In genomic region chr1:187078321-187078720, GRCh38 we compare ENCODE assay signal across 26 cellular contexts.
"Had no signal": no experiment of that assay in that cellular context is flagged by ENCODE, and none has a peak within 500 bp of the region (broad histone marks: within the 10 kb centered on the region; RNA-seq: fewer than 3 reads in every experiment).

No MANE protein-coding gene starts in this region.

- H3K27ac ChIP-seq: body of pancreas, Peyer's patch, SJSA1 had no signal

- H3K36me3 Mint-ChIP-seq: activated naive CD4-positive, alpha-beta T cell treated with anti-CD3 and anti-CD28 coated beads, Interleukin-2, amount 50 U/mL, for 24 hours had no signal

- H3K27ac Mint-ChIP-seq: activated CD4-positive, alpha-beta T cell treated with anti-CD3 and anti-CD28 coated beads, Interleukin-2, amount 10 ng/mL, durations not matched to agents 24 days and 14 days; activated CD8-positive, alpha-beta T cell treated with anti-CD3 and anti-CD28 coated beads, Interleukin-2, amount 10 ng/mL, durations not matched to agents 7 days and 5 days; activated naive CD4-positive, alpha-beta T cell treated with anti-CD3 and anti-CD28 coated beads, Interleukin-2, amount 50 U/mL, for 24 hours; activated naive CD8-positive, alpha-beta T cell treated with anti-CD3 and anti-CD28 coated beads, Interleukin-2, amount 10 ng/mL, durations not matched to agents 7 days and 5 days; activated T-cell treated with anti-CD3 and anti-CD28 coated beads, Interleukin-2, amount 50 U/mL, for 24 hours; activated T-helper 2 cell treated with anti-CD3 and anti-CD28 coated beads, Interferon-gamma antibody, Interleukin-2, Interleukin-4, amounts not matched to agents 10 μg/mL and 5 μg/mL and 100 μg/mL, durations not matched to agents 14 hours and 24 hours and 36 hours; T-helper 1 cell treated with Interleukin-12 subunit alpha and Interleukin-12 subunit beta and Interleukin-4 antibody, amounts not matched to agents 30 μg/mL and 1 μg/mL, for 36 hours; T-helper 2 cell treated with Interferon-gamma antibody and Interleukin-4, amounts not matched to agents 5 μg/mL and 100 μg/mL, for 36 hours had no signal

- H3K27me3 Mint-ChIP-seq: activated CD4-positive, alpha-beta T cell treated with anti-CD3 and anti-CD28 coated beads, Interleukin-2, amount 10 ng/mL, durations not matched to agents 24 days and 14 days; activated naive CD4-positive, alpha-beta T cell treated with anti-CD3 and anti-CD28 coated beads, Interleukin-2, amount 50 U/mL, for 24 hours; activated naive CD8-positive, alpha-beta T cell treated with anti-CD3 and anti-CD28 coated beads, Interleukin-2, amount 10 ng/mL, durations not matched to agents 7 days and 5 days; activated T-cell treated with anti-CD3 and anti-CD28 coated beads, Interleukin-2, amount 50 U/mL, for 24 hours had no signal

- H3K4me3 ChIP-seq: body of pancreas, Peyer's patch, SJSA1 had no signal

- H3K4me3 Mint-ChIP-seq: activated CD4-positive, alpha-beta T cell treated with anti-CD3 and anti-CD28 coated beads, Interleukin-2, amount 10 ng/mL, durations not matched to agents 24 days and 14 days; activated CD8-positive, alpha-beta T cell treated with anti-CD3 and anti-CD28 coated beads, Interleukin-2, amount 10 ng/mL, durations not matched to agents 7 days and 5 days; activated naive CD4-positive, alpha-beta T cell treated with anti-CD3 and anti-CD28 coated beads, Interleukin-2, amount 50 U/mL, for 24 hours; activated naive CD8-positive, alpha-beta T cell treated with anti-CD3 and anti-CD28 coated beads, Interleukin-2, amount 10 ng/mL, durations not matched to agents 7 days and 5 days; activated T-cell treated with anti-CD3 and anti-CD28 coated beads, Interleukin-2, amount 50 U/mL, for 24 hours; T-helper 1 cell treated with Interleukin-12 subunit alpha and Interleukin-12 subunit beta and Interleukin-4 antibody, amounts not matched to agents 30 μg/mL and 1 μg/mL, for 36 hours; T-helper 2 cell treated with Interferon-gamma antibody and Interleukin-4, amounts not matched to agents 5 μg/mL and 100 μg/mL, for 36 hours had no signal

- DNase-seq: activated CD4-positive, alpha-beta T cell treated with anti-CD3 and anti-CD28 coated beads, Interleukin-2, amount 10 ng/mL, durations not matched to agents 24 days and 14 days; activated CD4-positive, alpha-beta T cell treated with anti-CD3 and anti-CD28 coated beads, Interleukin-2, amount 50 U/mL, for 4 hours; activated CD8-positive, alpha-beta T cell treated with anti-CD3 and anti-CD28 coated beads, Interleukin-2, amount 10 ng/mL, durations not matched to agents 7 days and 5 days; activated gamma-delta T cell; activated naive CD4-positive, alpha-beta T cell treated with Interleukin-2 at 50 U/mL for 16 hours; activated naive CD8-positive, alpha-beta T cell treated with anti-CD3 and anti-CD28 coated beads, Interleukin-2, amount 10 ng/mL, durations not matched to agents 7 days and 5 days; activated T-cell treated with anti-CD3 and anti-CD28 coated beads, Interleukin-2, amount 50 U/mL, for 24 hours; amygdala; body of pancreas; Karpas-422; KBM-7; NCI-H1105; NCI-H1417 treated with DMSO at 0.1 percent for 48 hours; NCI-H2029; NCI-H2227 treated with DMSO at 0.1 percent for 48 hours; NCI-H748 treated with DMSO at 0.1 percent for 48 hours; PC-3; Peyer's patch; RPMI8226; SHP77 treated with DMSO at 0.1 percent for 48 hours; SK-N-SH had no signal

- H3K9me3 Mint-ChIP-seq: activated CD4-positive, alpha-beta T cell treated with anti-CD3 and anti-CD28 coated beads, Interleukin-2, amount 10 ng/mL, durations not matched to agents 24 days and 14 days; activated naive CD4-positive, alpha-beta T cell treated with anti-CD3 and anti-CD28 coated beads, Interleukin-2, amount 50 U/mL, for 24 hours; activated naive CD8-positive, alpha-beta T cell treated with anti-CD3 and anti-CD28 coated beads, Interleukin-2, amount 10 ng/mL, durations not matched to agents 7 days and 5 days; T-helper 1 cell treated with Interleukin-12 subunit alpha and Interleukin-12 subunit beta and Interleukin-4 antibody, amounts not matched to agents 30 μg/mL and 1 μg/mL, for 36 hours; T-helper 2 cell treated with Interferon-gamma antibody and Interleukin-4, amounts not matched to agents 5 μg/mL and 100 μg/mL, for 36 hours had no signal

- H3K27me3 ChIP-seq: body of pancreas, Peyer's patch, SJSA1 had no signal

- H3K36me3 ChIP-seq: Peyer's patch, SJSA1 had no signal

- ATAC-seq: activated CD8-positive, alpha-beta T cell treated with anti-CD3 and anti-CD28 coated beads, Interleukin-2, amount 10 ng/mL, durations not matched to agents 7 days and 5 days; body of pancreas; PC-3 had no signal
